In the genomic region with DNA sequence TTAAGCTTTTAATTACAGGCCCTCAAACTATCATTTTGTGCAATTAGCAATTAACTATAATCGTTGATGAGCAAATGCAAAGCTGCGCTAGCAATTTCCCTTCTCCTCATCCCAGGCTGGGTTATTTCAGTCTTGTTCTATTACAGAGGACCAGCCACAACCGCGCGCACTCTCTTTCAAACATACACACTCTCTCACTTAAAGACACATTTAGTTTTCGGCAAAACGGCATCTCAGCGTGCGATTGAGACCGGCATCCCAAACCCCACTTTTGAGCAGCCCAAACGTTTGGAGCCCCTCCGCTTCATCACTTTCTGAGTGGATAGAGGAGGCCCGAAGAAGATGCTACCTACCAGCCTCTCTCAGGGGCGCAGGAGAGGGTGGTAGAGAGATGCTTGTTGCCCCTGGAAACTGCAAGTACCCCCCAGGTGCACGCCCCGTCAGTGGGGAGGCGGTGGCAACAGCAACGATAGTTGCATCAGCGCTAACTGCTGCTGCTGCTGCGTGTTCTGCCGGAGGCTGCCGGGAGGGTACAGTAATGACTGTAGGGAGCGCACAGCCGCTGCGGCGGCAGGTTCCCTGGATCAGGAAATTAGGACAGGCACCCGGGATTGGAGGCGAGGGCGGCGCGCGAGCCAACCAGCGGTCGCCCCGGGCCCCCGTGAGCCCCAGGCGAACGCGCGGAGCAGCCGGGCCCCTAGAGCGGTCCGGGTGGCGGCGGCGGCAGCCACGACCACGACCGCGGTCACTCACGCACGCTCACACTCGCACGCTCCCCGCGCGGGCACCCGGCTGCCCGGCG, we compare ENCODE assay signal across 8 cellular contexts. TPM values are rescaled to one million over a fixed set of nuclear protein-coding genes. Genes with fewer than 3 reads are reported as not detected.
DNase-seq lines count a peak whose midpoint lies in the region; ATAC-seq lines count a peak whose summit lies in the region.

No MANE protein-coding gene starts in this region.

- no peaks in the 10 kb centered on the region for H3K36me3 ChIP-seq in esophagus (ENCODE audit: control insufficient read depth in 2 of 2, insufficient read depth in 2 of 2, low read length in 1 of 2)
- H3K36me3 ChIP-seq in mucosa of rectum (ENCODE audit: control insufficient read depth in 2 of 2, insufficient read depth in 2 of 2, low read length in 2 of 2), result no peaks in the 10 kb centered on the region

- peak overlapping the region; percentile 77 to 79 for H3K4me3 ChIP-seq in esophagus (ENCODE audit: low read depth in 1 of 2, low read length in 2 of 2)
- peak overlapping the region; percentile 54 to 69 for H3K4me3 ChIP-seq in mucosa of rectum (ENCODE audit: low read length in 2 of 2)

- H3K27me3 ChIP-seq in esophagus (ENCODE audit: control insufficient read depth in 1 of 2, insufficient read depth in 2 of 2, low read length in 2 of 2), result no peaks in the 10 kb centered on the region
- H3K27me3 ChIP-seq in mucosa of rectum (ENCODE audit: control insufficient read depth in 2 of 2, insufficient read depth in 2 of 2, low read length in 2 of 2), result peaks cover 10 to 15% of the 10 kb centered on the region in 2 donors

- H3K9ac ChIP-seq in mucosa of rectum (ENCODE audit: low read depth in 1 of 2, low read length in 2 of 2), result peak overlapping the region in 1 of 2 donors; percentile 17

- 5 to 6% methylated on average over 40 to 60 of the region's 60 CpGs for WGBS in esophagus, 2 donors

- H3K9me3 ChIP-seq in esophagus (ENCODE audit: control insufficient read depth in 2 of 2, insufficient read depth in 1 of 2, low read depth in 1 of 2, low read length in 1 of 2) (no peaks in the 10 kb centered on the region), mucosa of rectum (ENCODE audit: control insufficient read depth in 2 of 2, low read length in 2 of 2) (no peaks in the 10 kb centered on the region)

- H3K4me1 ChIP-seq in esophagus (ENCODE audit: control insufficient read depth in 2 of 2, insufficient read depth in 2 of 2, low read length in 1 of 2) (peaks cover 0 to 3% of the 10 kb centered on the region in 2 donors), mucosa of rectum (ENCODE audit: control insufficient read depth in 2 of 2, insufficient read depth in 2 of 2, low read length in 2 of 2) (peaks cover 0 to 5% of the 10 kb centered on the region in 2 donors)

- peak overlapping the region; percentile 84 to 85 for H3K27ac ChIP-seq in esophagus (ENCODE audit: low read depth in 2 of 2, low read length in 1 of 2)
- no peak overlapping the region for H3K27ac ChIP-seq in mucosa of rectum (ENCODE audit: low read depth in 2 of 2, low read length in 2 of 2)

- DNase-seq in Ammon's horn (ENCODE audit: low spot score) (peak; percentile 83), NCI-H69 (lab: John Stamatoyannopoulos, UW) (peak; percentile 96)
- DNase-seq in activated CD8-positive, alpha-beta memory T cell treated with anti-CD3 and anti-CD28 coated beads, Interleukin-2, amount 50 U/mL, for 48 hours, result peak; percentile 82
- DNase-seq in stimulated activated naive CD8-positive, alpha-beta T cell treated with anti-CD3 and anti-CD28 coated beads, Interleukin-15, Interleukin-2, amounts not matched to agents 100 U/mL and 50 U/mL, for 24 hours, result peak; percentile 71

- ATAC-seq in GM19395 (IDR thresholded peaks at IDR 0.05; ENCODE audit: unreplicated experiment), result peak; percentile 45
- ATAC-seq in HG03469 (IDR thresholded peaks at IDR 0.05; ENCODE audit: unreplicated experiment), result peak; percentile 32
- ATAC-seq in stimulated activated naive CD8-positive, alpha-beta T cell treated with anti-CD3 and anti-CD28 coated beads, Interleukin-15, Interleukin-2, amounts not matched to agents 100 U/mL and 50 U/mL, for 24 hours, result peak; percentile 69

RNA-seq across cellular contexts. Expression of gene VLDLR, which starts 0.5 kb away (rescaled TPM):
- polyA plus RNA-seq in esophagus, result 10 to 100 TPM; 11.0 to 13.4 TPM

Comparison
In these comparisons a context has a peak if more than half of its experiments do, and no peak if none do; other contexts are left out.
1. H3K27ac ChIP-seq: peak in esophagus (2 of 2); none in mucosa of rectum (0 of 2).
2. Peak in every context shown above with its lines, with median percentiles within 50 percentile points of each other: DNase-seq and ATAC-seq.